In genomic region chr5:72470817-72471216, GRCh38 we compare ENCODE assay signal across 19 cellular contexts. TPM values are rescaled to one million over a fixed set of nuclear protein-coding genes. Genes with fewer than 3 reads are reported as not detected.
DNase-seq lines count a peak whose midpoint lies in the region; ATAC-seq, FAIRE-seq and TF ChIP-seq lines count a peak whose summit lies in the region.
"Had no signal": no experiment of that assay in that cellular context is flagged by ENCODE, and none has a peak within 500 bp of the region (broad histone marks: within the 10 kb centered on the region; RNA-seq: fewer than 3 reads in every experiment).

No MANE protein-coding gene starts in this region.

- no peaks in the 10 kb centered on the region for H3K27me3 ChIP-seq in neural progenitor cell
- no peaks in the 10 kb centered on the region for H3K27me3 ChIP-seq in pancreas

- H3K27ac ChIP-seq in neural progenitor cell (no peak overlapping the region), pancreas (no peak overlapping the region)
- H3K27ac ChIP-seq: C4-2B, left ventricle myocardium inferior had no signal

- H3K36me3 Mint-ChIP-seq in dendritic cell treated with granulocyte-macrophage colony-stimulating factor and Interleukin-4, amounts not matched to agents 40 ng/mL and 50 ng/mL, for 4 days (ENCODE audit: low read depth) = peaks cover 76% of the 10 kb centered on the region
- H3K36me3 Mint-ChIP-seq in neural progenitor cell = peaks cover 6% of the 10 kb centered on the region
- no peaks in the 10 kb centered on the region for H3K36me3 Mint-ChIP-seq in naive thymus-derived CD8-positive, alpha-beta T cell

- H3K4me3 Mint-ChIP-seq in dendritic cell treated with granulocyte-macrophage colony-stimulating factor and Interleukin-4, amounts not matched to agents 40 ng/mL and 50 ng/mL, for 4 days = no peak overlapping the region
- H3K4me3 Mint-ChIP-seq in neural progenitor cell = peak overlapping the region; percentile 39
- H3K4me3 Mint-ChIP-seq in naive thymus-derived CD8-positive, alpha-beta T cell = no peak overlapping the region
- H3K4me3 Mint-ChIP-seq: activated CD8-positive, alpha-beta T cell treated with anti-CD3 and anti-CD28 coated beads for 36 hours; endodermal cell; nephron progenitor cell; stimulated activated naive CD8-positive, alpha-beta T cell treated with anti-CD3 and anti-CD28 coated beads, Interleukin-15, Interleukin-2, amounts not matched to agents 100 ng/mL and 50 ng/mL, for 24 hours had no signal

- H3K4me1 ChIP-seq in neural progenitor cell (peaks cover 17% of the 10 kb centered on the region), pancreas (no peaks in the 10 kb centered on the region)

- H3K9me3 ChIP-seq in neural progenitor cell (ENCODE audit: low read depth) (no peaks in the 10 kb centered on the region), pancreas (no peaks in the 10 kb centered on the region)
- H3K9me3 ChIP-seq: left ventricle myocardium inferior had no signal

- H3K4me3 ChIP-seq in neural progenitor cell (no peak overlapping the region), pancreas (no peak overlapping the region)
- H3K4me3 ChIP-seq: left ventricle myocardium inferior had no signal

- peak overlapping the region; percentile 92 for H3K27ac Mint-ChIP-seq in dendritic cell treated with granulocyte-macrophage colony-stimulating factor and Interleukin-4, amounts not matched to agents 40 ng/mL and 50 ng/mL, for 4 days
- H3K27ac Mint-ChIP-seq in neural progenitor cell = peak overlapping the region; percentile 20
- no peak overlapping the region for H3K27ac Mint-ChIP-seq in naive thymus-derived CD8-positive, alpha-beta T cell
- H3K27ac Mint-ChIP-seq: activated CD8-positive, alpha-beta T cell treated with anti-CD3 and anti-CD28 coated beads for 36 hours; endodermal cell; nephron progenitor cell; stimulated activated naive CD8-positive, alpha-beta T cell treated with anti-CD3 and anti-CD28 coated beads, Interleukin-15, Interleukin-2, amounts not matched to agents 100 ng/mL and 50 ng/mL, for 24 hours had no signal

- TF ChIP-seq CTCF in neural progenitor cell (IDR thresholded peaks at IDR 0.05) = no peak
- no peak for TF ChIP-seq CTCF in pancreas (IDR thresholded peaks at IDR 0.05)

- DNase-seq in ELR (ENCODE audit: low read depth) (peak; percentile 91), RPMI7951 (ENCODE audit: low read depth) (peak; percentile 92), neural progenitor cell (ENCODE audit: low spot score) (no peak), pancreas (no peak)
- DNase-seq in naive thymus-derived CD8-positive, alpha-beta T cell = no peak
- DNase-seq: activated CD8-positive, alpha-beta T cell treated with anti-CD3 and anti-CD28 coated beads for 36 hours; activated effector memory CD4-positive, alpha-beta T cell treated with anti-CD3 and anti-CD28 coated beads, Interleukin-2, amount 50 U/mL, for 16 hours; endodermal cell; Karpas-422; left ventricle myocardium inferior; NCI-H187 treated with DMSO at 0.1 percent for 48 hours; NCI-H524 treated with DMSO at 0.1 percent for 48 hours; nephron progenitor cell had no signal

- no peaks in the 10 kb centered on the region for H3K27me3 Mint-ChIP-seq in dendritic cell treated with granulocyte-macrophage colony-stimulating factor and Interleukin-4, amounts not matched to agents 40 ng/mL and 50 ng/mL, for 4 days
- no peaks in the 10 kb centered on the region for H3K27me3 Mint-ChIP-seq in neural progenitor cell (ENCODE audit: insufficient read depth, low read depth)
- H3K27me3 Mint-ChIP-seq in naive thymus-derived CD8-positive, alpha-beta T cell = peaks cover 6 to 26% (median 8%) of the 10 kb centered on the region in 5 donors

- 93 to 97% methylated on average over 2 of the region's 2 CpGs for WGBS in pancreas, 2 donors

- POLR2A ChIA-PET in naive thymus-derived CD8-positive, alpha-beta T cell (lab: Charles Lee) = no interaction called here

- ATAC-seq in GM19397 (IDR thresholded peaks at IDR 0.05; ENCODE audit: unreplicated experiment) = no peak
- ATAC-seq in naive thymus-derived CD8-positive, alpha-beta T cell = no peak
- ATAC-seq in pancreas = no peak
- ATAC-seq in HG02885 (IDR thresholded peaks at IDR 0.05; ENCODE audit: poor library complexity, unreplicated experiment) = no peak
- ATAC-seq: activated CD8-positive, alpha-beta T cell treated with anti-CD3 and anti-CD28 coated beads for 36 hours had no signal

- H3K9me3 Mint-ChIP-seq in dendritic cell treated with granulocyte-macrophage colony-stimulating factor and Interleukin-4, amounts not matched to agents 40 ng/mL and 50 ng/mL, for 4 days = peaks cover under 1% of the 10 kb centered on the region
- peaks cover 3% of the 10 kb centered on the region for H3K9me3 Mint-ChIP-seq in neural progenitor cell
- peaks cover 0 to 2% (median 0%) of the 10 kb centered on the region in 9 donors for H3K9me3 Mint-ChIP-seq in naive thymus-derived CD8-positive, alpha-beta T cell
- H3K9me3 Mint-ChIP-seq: activated CD8-positive, alpha-beta T cell treated with anti-CD3 and anti-CD28 coated beads for 36 hours; endodermal cell; nephron progenitor cell; stimulated activated naive CD8-positive, alpha-beta T cell treated with anti-CD3 and anti-CD28 coated beads, Interleukin-15, Interleukin-2, amounts not matched to agents 100 ng/mL and 50 ng/mL, for 24 hours had no signal

- H4K20me1 ChIP-seq in neural progenitor cell (ENCODE audit: low read depth) = no peaks in the 10 kb centered on the region

- H3K79me2 ChIP-seq in neural progenitor cell (ENCODE audit: low read depth) = no peaks in the 10 kb centered on the region

- no peak overlapping the region for H3K4me2 ChIP-seq in neural progenitor cell

- peaks cover 85% of the 10 kb centered on the region for H3K4me1 Mint-ChIP-seq in dendritic cell treated with granulocyte-macrophage colony-stimulating factor and Interleukin-4, amounts not matched to agents 40 ng/mL and 50 ng/mL, for 4 days (ENCODE audit: low read depth)
- peaks cover 46% of the 10 kb centered on the region for H3K4me1 Mint-ChIP-seq in neural progenitor cell
- H3K4me1 Mint-ChIP-seq in naive thymus-derived CD8-positive, alpha-beta T cell = peaks cover 0 to 2% (median 0%) of the 10 kb centered on the region in 4 donors

- no peak overlapping the region for H2AFZ ChIP-seq in neural progenitor cell (replicated peaks)

- FAIRE-seq in pancreas (lab: Jason Lieb, UNC) = no peak
- FAIRE-seq: G401.6 had no signal

- H3F3A ChIP-seq in neural progenitor cell (ENCODE audit: low read depth) = no peaks in the 10 kb centered on the region

- intact Hi-C loops in dendritic cell treated with granulocyte-macrophage colony-stimulating factor and Interleukin-4, amounts not matched to agents 40 ng/mL and 50 ng/mL, for 4 days (cut with micrococcal nuclease) = no loop called here
- intact Hi-C loops in pancreas (cut with DNase I) = no loop called here

- no peak overlapping the region for H3K9ac ChIP-seq in neural progenitor cell

- no peaks in the 10 kb centered on the region for H3K36me3 ChIP-seq in neural progenitor cell
- H3K36me3 ChIP-seq in pancreas = no peaks in the 10 kb centered on the region
- H3K36me3 ChIP-seq: left ventricle myocardium inferior had no signal

RNA-seq across cellular contexts. Expression of gene ZNF366, which starts 36.4 kb away (rescaled TPM):
- not detected in 2 replicates for total RNA-seq in RPMI7951 (2014; rRNA removed; shearing (Covaris generic))
- total RNA-seq in neural progenitor cell (ENCODE audit: low replicate concordance) = not detected in 2 replicates
- total RNA-seq in naive thymus-derived CD8-positive, alpha-beta T cell = not detected
- not detected for polyA plus RNA-seq in naive thymus-derived CD8-positive, alpha-beta T cell
- total RNA-seq in pancreas = 1 to 10 TPM in 1 of 6 donors, under 1 TPM in 5; 0.35 to 1.0 (median 0.65) TPM
- under 1 TPM; 0.26 to 0.46 TPM for polyA plus RNA-seq in pancreas
- total RNA-seq: activated CD8-positive, alpha-beta T cell treated with anti-CD3 and anti-CD28 coated beads for 36 hours; endodermal cell had no signal

Comparison
In these comparisons a context has a peak if more than half of its experiments do, and no peak if none do; other contexts are left out.
1. DNase-seq: peak in ELR (single experiment) and RPMI7951 (single experiment); none in neural progenitor cell (single experiment), naive thymus-derived CD8-positive, alpha-beta T cell (0 of 10) and pancreas (0 of 6).
2. H3K27ac Mint-ChIP-seq: peak in dendritic cell treated with granulocyte-macrophage colony-stimulating factor and Interleukin-4, amounts not matched to agents 40 ng/mL and 50 ng/mL, for 4 days (single experiment) and neural progenitor cell (single experiment); none in naive thymus-derived CD8-positive, alpha-beta T cell (0 of 10).